In genomic region chr19:49559928-49560327, GRCh38 we compare ENCODE assay signal across 10 cellular contexts. TPM values are rescaled to one million over a fixed set of nuclear protein-coding genes. Genes with fewer than 3 reads are reported as not detected.
DNase-seq lines count a peak whose midpoint lies in the region; ATAC-seq and TF ChIP-seq lines count a peak whose summit lies in the region.
"Had no signal": no experiment of that assay in that cellular context is flagged by ENCODE, and none has a peak within 500 bp of the region (broad histone marks: within the 10 kb centered on the region; RNA-seq: fewer than 3 reads in every experiment).

No MANE protein-coding gene starts in this region.

- no peak overlapping the region for H2AFZ ChIP-seq in GM23248

- H3K36me3 Mint-ChIP-seq in CD4-positive, alpha-beta memory T cell = peaks cover 42 to 47% of the 10 kb centered on the region in 2 donors

- CTCF ChIA-PET in CD4-positive, alpha-beta memory T cell (lab: Charles Lee; ENCODE audit: partially characterized antibody) = interaction anchor here (1.8 to 11.5 kb wide), 4 partner anchors 10 to 57 kb away, joined by 9 to 179 read pairs (median 64); no protein-coding TSS in a partner anchor

- peak overlapping the region; percentile 91 to 98 (median 95) for H3K4me3 Mint-ChIP-seq in CD4-positive, alpha-beta memory T cell

- peaks cover 50 to 90% (median 66%) of the 10 kb centered on the region in 4 donors for H3K4me1 Mint-ChIP-seq in CD4-positive, alpha-beta memory T cell

- H3K4me1 ChIP-seq in CD4-positive, alpha-beta memory T cell (ENCODE audit: insufficient read depth, low read length) = peaks cover 98% of the 10 kb centered on the region
- H3K4me1 ChIP-seq in colonic mucosa (peaks cover 29% of the 10 kb centered on the region), rectal smooth muscle tissue (ENCODE audit: control insufficient read depth, insufficient read depth, low read length) (peaks cover 3% of the 10 kb centered on the region), GM23248 (ENCODE audit: insufficient read depth) (no peaks in the 10 kb centered on the region)

- H3F3A ChIP-seq in GM23248 (ENCODE audit: insufficient read depth) = peaks cover 8% of the 10 kb centered on the region

- intact Hi-C loops in CD4-positive, alpha-beta memory T cell (cut with micrococcal nuclease) = loop anchor here (1.0 kb wide), 1 partner anchor 8 kb away; no protein-coding TSS in a partner anchor
- intact Hi-C loops in colonic mucosa (cut with DNase I) = no loop called here

- H3K9me2 ChIP-seq in GM23248 (ENCODE audit: insufficient read depth) = no peaks in the 10 kb centered on the region

- H4K20me1 ChIP-seq in GM23248 (ENCODE audit: insufficient read depth) = no peaks in the 10 kb centered on the region

- H3K9ac ChIP-seq in colonic mucosa (ENCODE audit: low read depth in 2 of 2, low read length in 2 of 2) (peak overlapping the region; percentile 64 to 67), rectal smooth muscle tissue (ENCODE audit: low read length) (no peak overlapping the region), GM23248 (no peak overlapping the region)

- no peaks in the 10 kb centered on the region for H3K9me3 ChIP-seq in CD4-positive, alpha-beta memory T cell (ENCODE audit: control insufficient read depth in 1 of 2, low read length in 2 of 2)
- H3K9me3 ChIP-seq in colonic mucosa (no peaks in the 10 kb centered on the region), GM23248 (ENCODE audit: low read depth) (no peaks in the 10 kb centered on the region)

- ATAC-seq in HG03378 (IDR thresholded peaks at IDR 0.05; ENCODE audit: unreplicated experiment) = no peak

- in situ Hi-C loops in GM23248 (cut with MboI) = no loop called here

- no peak for TF ChIP-seq CTCF in colonic mucosa (IDR thresholded peaks at IDR 0.05)

- peak overlapping the region; percentile 73 for H3K27ac ChIP-seq in CD4-positive, alpha-beta memory T cell (ENCODE audit: low read depth, low read length)
- H3K27ac ChIP-seq in colonic mucosa (peak overlapping the region; percentile 93), rectal smooth muscle tissue (ENCODE audit: low read depth, low read length) (no peak overlapping the region), GM23248 (no peak overlapping the region)

- peaks cover 38% of the 10 kb centered on the region for H3K36me3 ChIP-seq in CD4-positive, alpha-beta memory T cell (ENCODE audit: insufficient read depth, low read length)
- H3K36me3 ChIP-seq in colonic mucosa = no peaks in the 10 kb centered on the region
- peaks cover 15% of the 10 kb centered on the region for H3K36me3 ChIP-seq in rectal smooth muscle tissue (ENCODE audit: control insufficient read depth, insufficient read depth, low read length)
- peaks cover 16% of the 10 kb centered on the region; the same call in 1 of the 2 replicates for H3K36me3 ChIP-seq in GM23248 (ENCODE audit: low read depth)
- peaks cover 7% of the 10 kb centered on the region for H3K36me3 ChIP-seq in H7 (replicated peaks; ENCODE audit: control insufficient read depth, insufficient read depth, low read length)

- H3K79me2 ChIP-seq in GM23248 (ENCODE audit: insufficient read depth) = peaks cover 48% of the 10 kb centered on the region

- H3K27ac Mint-ChIP-seq in CD4-positive, alpha-beta memory T cell = peak overlapping the region; percentile 89 to 99 (median 97)

- no peaks in the 10 kb centered on the region for H3K27me3 Mint-ChIP-seq in CD4-positive, alpha-beta memory T cell

- POLR2A ChIA-PET in CD4-positive, alpha-beta memory T cell (lab: Charles Lee; ENCODE audit: partially characterized antibody) = interaction anchor here (1.0 to 17.3 kb wide), 11 partner anchors 4 to 595 kb away, joined by 3 to 629 read pairs (median 3); partner anchors contain the start of genes BCL2L12, FTL, FUZ and IRF3

- H3K27me3 ChIP-seq in CD4-positive, alpha-beta memory T cell (ENCODE audit: insufficient read depth, low read length) = no peaks in the 10 kb centered on the region
- H3K27me3 ChIP-seq in colonic mucosa (no peaks in the 10 kb centered on the region), rectal smooth muscle tissue (ENCODE audit: control insufficient read depth, insufficient read depth, low read length) (no peaks in the 10 kb centered on the region), GM23248 (replicated peaks; ENCODE audit: insufficient read depth) (no peaks in the 10 kb centered on the region), H7 (ENCODE audit: control insufficient read depth, insufficient read depth, low read length) (no peaks in the 10 kb centered on the region)

- H3K9me3 Mint-ChIP-seq in CD4-positive, alpha-beta memory T cell = peaks cover 0 to under 1% (median 0%) of the 10 kb centered on the region in 8 donors

- 75 to 80% methylated on average over 12 to 15 of the region's 15 CpGs for WGBS in GM23248 (ENCODE audit: low coverage in 1 of 2, low lambda C conversion rate in 2 of 2, missing lambda C conversion rate in 2 of 2), 2 experiments

- DNase-seq in CD4-positive, alpha-beta memory T cell = no peak
- DNase-seq in T-helper 9 cell (peak; percentile 16), colonic mucosa (no peak), GM23248 (no peak), HCEC 1CT (no peak), H7 (no peak)
- DNase-seq: NCI-H1417, NCI-H774 had no signal

- H3K4me3 ChIP-seq in CD4-positive, alpha-beta memory T cell (ENCODE audit: low read length in 2 of 2) = peak overlapping the region; percentile 59 to 92
- H3K4me3 ChIP-seq in colonic mucosa = no peak overlapping the region
- H3K4me3 ChIP-seq in rectal smooth muscle tissue (ENCODE audit: low read length) = peak overlapping the region; percentile 25
- no peak overlapping the region for H3K4me3 ChIP-seq in GM23248
- H3K4me3 ChIP-seq in H7 (ENCODE audit: insufficient read depth, low read depth, low read length) = no peak overlapping the region

- H3K4me2 ChIP-seq in GM23248 (ENCODE audit: unreplicated experiment) = no peak overlapping the region

RNA-seq across cellular contexts. Expression of gene NOSIP, which starts 20.4 kb away (rescaled TPM):
- total RNA-seq in CD4-positive, alpha-beta memory T cell = 100 to 1,000 TPM; 177 to 191 TPM
- 100 to 1,000 TPM; 650 to 674 TPM for polyA plus RNA-seq in CD4-positive, alpha-beta memory T cell
- 10 to 100 TPM; 63.2 to 91.2 TPM for total RNA-seq in colonic mucosa
- total RNA-seq in GM23248 (2014; rRNA removed; shearing (Covaris generic)) = 46.0 and 53.2 TPM in 2 replicates
- polyA plus RNA-seq in GM23248 (2016; fragmentation: Nextera tagmentation; extraction: Ambion mirVana) = 78.7 and 84.3 TPM in 2 replicates
- total RNA-seq in H7 (2014; rRNA removed; shearing (Covaris generic)) = 102 and 142 TPM in 2 replicates

RNA-seq across cellular contexts. Expression of gene PRRG2, which starts 21.2 kb away (rescaled TPM):
- total RNA-seq in CD4-positive, alpha-beta memory T cell = 1 to 10 TPM; 1.0 to 1.7 TPM
- polyA plus RNA-seq in CD4-positive, alpha-beta memory T cell = under 1 TPM in 1 of 2 donors, not detected in 1; 0.34 TPM
- 10 to 100 TPM; 16.2 to 20.2 TPM for total RNA-seq in colonic mucosa
- not detected in 2 replicates for total RNA-seq in GM23248 (2014; rRNA removed; shearing (Covaris generic))
- polyA plus RNA-seq in GM23248 (2016; fragmentation: Nextera tagmentation; extraction: Ambion mirVana) = 0.13 and 0.18 TPM in 2 replicates
- 0.55 and 1.2 TPM in 2 replicates for total RNA-seq in H7 (2014; rRNA removed; shearing (Covaris generic))

RNA-seq across cellular contexts. Expression of gene PRR12, which starts 31.1 kb away (rescaled TPM):
- total RNA-seq in CD4-positive, alpha-beta memory T cell = 10 to 100 TPM; 64.6 to 65.1 TPM
- polyA plus RNA-seq in CD4-positive, alpha-beta memory T cell = 1 to 10 TPM in 1 of 2 donors, not detected in 1; 1.2 TPM
- 10 to 100 TPM; 17.5 to 33.1 TPM for total RNA-seq in colonic mucosa
- total RNA-seq in GM23248 (2014; rRNA removed; shearing (Covaris generic)) = 2.7 and 2.9 TPM in 2 replicates
- polyA plus RNA-seq in GM23248 (2016; fragmentation: Nextera tagmentation; extraction: Ambion mirVana) = 0.85 and 0.86 TPM in 2 replicates
- 8.2 and 10.8 TPM in 2 replicates for total RNA-seq in H7 (2014; rRNA removed; shearing (Covaris generic))

RNA-seq across cellular contexts. Expression of gene RCN3, which starts 32.1 kb away (rescaled TPM):
- total RNA-seq in CD4-positive, alpha-beta memory T cell = 1 to 10 TPM; 2.4 to 2.5 TPM
- polyA plus RNA-seq in CD4-positive, alpha-beta memory T cell = 1 to 10 TPM; 1.2 to 1.5 TPM
- 10 to 100 TPM; 16.9 to 55.1 TPM for total RNA-seq in colonic mucosa
- 570 and 656 TPM in 2 replicates for total RNA-seq in GM23248 (2014; rRNA removed; shearing (Covaris generic))
- polyA plus RNA-seq in GM23248 (2016; fragmentation: Nextera tagmentation; extraction: Ambion mirVana) = 779 and 813 TPM in 2 replicates
- total RNA-seq in H7 (2014; rRNA removed; shearing (Covaris generic)) = 28.2 and 29.2 TPM in 2 replicates

RNA-seq across cellular contexts. Expression of gene FCGRT, which starts 47.5 kb away (rescaled TPM):
- 10 to 100 TPM; 21.9 to 25.8 TPM for total RNA-seq in CD4-positive, alpha-beta memory T cell
- polyA plus RNA-seq in CD4-positive, alpha-beta memory T cell = 10 to 100 TPM; 40.2 to 42.5 TPM
- 100 to 1,000 TPM; 285 to 621 TPM for total RNA-seq in colonic mucosa
- 65.4 and 75.3 TPM in 2 replicates for total RNA-seq in GM23248 (2014; rRNA removed; shearing (Covaris generic))
- 89.9 and 98.4 TPM in 2 replicates for polyA plus RNA-seq in GM23248 (2016; fragmentation: Nextera tagmentation; extraction: Ambion mirVana)
- 28.5 and 36.9 TPM in 2 replicates for total RNA-seq in H7 (2014; rRNA removed; shearing (Covaris generic))

Comparison
In these comparisons a context has a peak if more than half of its experiments do, and no peak if none do; other contexts are left out.
1. H3K27ac ChIP-seq: peak in CD4-positive, alpha-beta memory T cell (single experiment) and colonic mucosa (single experiment); none in rectal smooth muscle tissue (single experiment) and GM23248 (single experiment).
2. H3K4me3 ChIP-seq: peak in CD4-positive, alpha-beta memory T cell (2 of 2) and rectal smooth muscle tissue (single experiment); none in colonic mucosa (single experiment), GM23248 (single experiment) and H7 (single experiment).
3. H3K9ac ChIP-seq: peak in colonic mucosa (2 of 2); none in rectal smooth muscle tissue (single experiment) and GM23248 (single experiment).